ENCODE assay signal across 8 cellular contexts in genomic region chr4:173415885-173416658, GRCh38. TPM values are rescaled to one million over a fixed set of nuclear protein-coding genes. Genes with fewer than 3 reads are reported as not detected.
A peak's percentile ranks its signal among the peaks of the same experiment; 100 is the strongest.
DNase-seq lines count a peak whose midpoint lies in the region; ATAC-seq and TF ChIP-seq lines count a peak whose summit lies in the region.
"Had no signal": no experiment of that assay in that cellular context is flagged by ENCODE, and none has a peak within 500 bp of the region (broad histone marks: within the 10 kb centered on the region; RNA-seq: fewer than 3 reads in every experiment).

No MANE protein-coding gene starts in this region.

- no peak overlapping the region for H3K27ac ChIP-seq in mammary epithelial cell (ENCODE audit: insufficient read depth, low read depth, low read length)
- peak overlapping the region; percentile 28 to 46 for H3K27ac ChIP-seq in lung (ENCODE audit: low read depth in 1 of 2, low read length in 1 of 2)
- H3K27ac ChIP-seq in upper lobe of right lung: peak overlapping the region; percentile 55

- intact Hi-C loops in mammary epithelial cell (cut with micrococcal nuclease) (loop anchor here (1.0 to 5.0 kb wide), 3 partner anchors 45 to 389 kb away; partner anchors contain the start of gene HMGB2), upper lobe of right lung (cut with DNase I) (loop anchor here (5.0 kb wide), 1 partner anchor 99 kb away; no protein-coding TSS in a partner anchor)

- no peaks in the 10 kb centered on the region for H3K36me3 ChIP-seq in mammary epithelial cell (ENCODE audit: insufficient read depth, low read length)
- no peaks in the 10 kb centered on the region for H3K36me3 ChIP-seq in lung (ENCODE audit: control insufficient read depth in 2 of 2, insufficient read depth in 2 of 2, low read length in 2 of 2)
- no peaks in the 10 kb centered on the region for H3K36me3 ChIP-seq in upper lobe of right lung

- CTCF ChIA-PET in mammary epithelial cell (lab: Charles Lee; ENCODE audit: low non-redundant PET): interaction anchor here (0.6 kb wide), 2 partner anchors 97 to 1235 kb away, joined by 4 read pairs; no protein-coding TSS in a partner anchor

- TF ChIP-seq CTCF in mammary epithelial cell (conservative IDR thresholded peaks at IDR 0.05 in 1 of 2, IDR thresholded peaks at IDR 0.05 in 1 of 2; ENCODE audit: extremely low read depth in 1 of 2, insufficient read depth in 1 of 2, low read depth in 1 of 2, low read length in 2 of 2) (no peak), lung (IDR thresholded peaks at IDR 0.05; ENCODE audit: control extremely low read depth, extremely low read depth) (no peak), upper lobe of right lung (IDR thresholded peaks at IDR 0.05) (peak; percentile 9)

- ATAC-seq in lung (ENCODE audit: insufficient read depth, low FRiP score) (peak; percentile 64), upper lobe of right lung (peak; percentile 88), HG03439 (IDR thresholded peaks at IDR 0.05; ENCODE audit: unreplicated experiment) (no peak)

- DNase-seq in NOMO-1 treated with DMSO at 0.1 percent for 48 hours (lab: John Stamatoyannopoulos, UW; ENCODE audit: unreplicated experiment): peak; percentile 98
- peak; percentile 87 for DNase-seq in mammary epithelial cell
- DNase-seq in lung (ENCODE audit: low spot score): peak; percentile 40
- DNase-seq in upper lobe of right lung: peak; percentile 86
- DNase-seq in NCI-H510A (lab: John Stamatoyannopoulos, UW): no peak
- DNase-seq in stimulated activated naive CD4-positive, alpha-beta T cell (lab: John Stamatoyannopoulos, UW): no peak
- DNase-seq: cortex of kidney had no signal

- no peak overlapping the region for H3K4me2 ChIP-seq in mammary epithelial cell (ENCODE audit: insufficient read depth, low read depth, low read length)

- H4K20me1 ChIP-seq in mammary epithelial cell (ENCODE audit: insufficient read depth, low read length): no peaks in the 10 kb centered on the region

- WGBS in mammary epithelial cell (ENCODE audit: low coverage, missing lambda C conversion rate): 94% methylated on average over 26 of the region's 26 CpGs
- 48 to 66% methylated on average over 26 of the region's 26 CpGs for WGBS in lung, 2 donors

- dilution Hi-C loops in mammary epithelial cell (cut with HindIII; ENCODE audit: low sequenced_read_pairs): loop anchor here (5.0 kb wide), 1 partner anchor 94 kb away; no protein-coding TSS in a partner anchor

- H3K4me3 ChIP-seq in mammary epithelial cell (replicated peaks in 1 of 3; ENCODE audit: insufficient read depth in 1 of 3, low read depth in 2 of 3, low read length in 3 of 3) (no peak overlapping the region), lung (no peak overlapping the region), upper lobe of right lung (no peak overlapping the region)

- BruUV-seq in mammary epithelial cell (replicated peaks; lab: Mats Ljungman, UMichigan): no TSS peak

- no peaks in the 10 kb centered on the region for H3K79me2 ChIP-seq in mammary epithelial cell (ENCODE audit: insufficient read depth, low read length)

- peak overlapping the region; percentile 31 for H2AFZ ChIP-seq in mammary epithelial cell (ENCODE audit: low read depth, low read length)

- H3K9ac ChIP-seq in mammary epithelial cell (ENCODE audit: insufficient read depth, low read length): no peak overlapping the region

- in situ Hi-C loops in mammary epithelial cell (cut with MboI; ENCODE audit: low sequenced_read_pairs in 2 of 2): loop anchor here (10.0 to 25.0 kb wide), 3 partner anchors 81 to 404 kb away; partner anchors contain the start of gene HMGB2 (in 1 of the 2)

- peaks cover 25% of the 10 kb centered on the region for H3K4me1 ChIP-seq in mammary epithelial cell (ENCODE audit: insufficient read depth, low read length)
- peaks cover 0 to 5% of the 10 kb centered on the region in 2 donors for H3K4me1 ChIP-seq in lung (ENCODE audit: control insufficient read depth in 2 of 2, insufficient read depth in 2 of 2, low read length in 2 of 2)
- H3K4me1 ChIP-seq in upper lobe of right lung: peaks cover 8% of the 10 kb centered on the region

- H3K9me3 ChIP-seq in mammary epithelial cell (replicated peaks; ENCODE audit: insufficient read depth, low read length) (no peaks in the 10 kb centered on the region), lung (ENCODE audit: control insufficient read depth in 2 of 2, insufficient read depth in 1 of 2, low read length in 1 of 2) (no peaks in the 10 kb centered on the region), upper lobe of right lung (no peaks in the 10 kb centered on the region)

- H3K27me3 ChIP-seq in mammary epithelial cell (ENCODE audit: insufficient read depth, low read length) (no peaks in the 10 kb centered on the region), lung (ENCODE audit: control insufficient read depth, insufficient read depth) (no peaks in the 10 kb centered on the region), upper lobe of right lung (no peaks in the 10 kb centered on the region)

RNA-seq across cellular contexts. Expression of gene SCRG1, which starts 17.2 kb away (rescaled TPM):
- total RNA-seq in mammary epithelial cell (1 to 10 TPM in 1 of 2 donors, not detected in 1; 3.0 TPM), lung (under 1 TPM; 0.06 to 0.64 TPM), upper lobe of right lung (not detected)
- polyA plus RNA-seq in mammary epithelial cell (not detected), lung (under 1 TPM; 0.06 to 0.20 TPM)
- not detected for polyA minus RNA-seq in mammary epithelial cell

RNA-seq across cellular contexts. Expression of gene SAP30, which starts 45.3 kb away (rescaled TPM):
- 10 to 100 TPM in 1 of 2 donors, 1 to 10 TPM in 1; 7.0 to 13.3 TPM for total RNA-seq in mammary epithelial cell
- polyA plus RNA-seq in mammary epithelial cell: 9.2 TPM
- 2.3 TPM for polyA minus RNA-seq in mammary epithelial cell
- total RNA-seq in lung: 10 to 100 TPM; 10.8 to 14.4 TPM
- 10 to 100 TPM in 1 of 2 donors, 1 to 10 TPM in 1; 5.1 to 25.2 TPM for polyA plus RNA-seq in lung
- 15.3 TPM for total RNA-seq in upper lobe of right lung

Comparison
In these comparisons a context has a peak if more than half of its experiments do, and no peak if none do; other contexts are left out.
1. DNase-seq: peak in NOMO-1 treated with DMSO at 0.1 percent for 48 hours (single experiment), mammary epithelial cell (single experiment), lung (single experiment) and upper lobe of right lung (single experiment); none in NCI-H510A (single experiment) and stimulated activated naive CD4-positive, alpha-beta T cell (0 of 6).